Comparison of ENCODE assay signal across 19 cellular contexts in genomic region chr2:175001546-175001945, GRCh38. TPM values are rescaled to one million over a fixed set of nuclear protein-coding genes. Genes with fewer than 3 reads are reported as not detected.
DNase-seq lines count a peak whose midpoint lies in the region; TF ChIP-seq lines count a peak whose summit lies in the region.
"Had no signal": no experiment of that assay in that cellular context is flagged by ENCODE, and none has a peak within 500 bp of the region (broad histone marks: within the 10 kb centered on the region; RNA-seq: fewer than 3 reads in every experiment).

No MANE protein-coding gene starts in this region.

- no peak overlapping the region for H3K27ac Mint-ChIP-seq in neural crest cell (ENCODE audit: unreplicated experiment)
- H3K27ac Mint-ChIP-seq: CD8-positive, alpha-beta T cell had no signal

- no peak overlapping the region for H3K4me2 ChIP-seq in osteoblast (ENCODE audit: insufficient read depth, low read length)

- no peaks in the 10 kb centered on the region for H4K20me1 ChIP-seq in osteoblast (ENCODE audit: insufficient read depth, low read length)

- no peaks in the 10 kb centered on the region for H3K9me3 Mint-ChIP-seq in neural crest cell
- H3K9me3 Mint-ChIP-seq: CD8-positive, alpha-beta T cell had no signal

- H3K4me3 Mint-ChIP-seq in neural crest cell = peak overlapping the region; percentile 56
- H3K4me3 Mint-ChIP-seq: CD8-positive, alpha-beta T cell had no signal

- H3K36me3 ChIP-seq in osteoblast (ENCODE audit: insufficient read depth, low read length) = no peaks in the 10 kb centered on the region
- H3K36me3 ChIP-seq: SJSA1 had no signal

- peak overlapping the region; percentile 92 for H3K27ac ChIP-seq in VCaP
- no peak overlapping the region for H3K27ac ChIP-seq in osteoblast (ENCODE audit: low read depth, low read length)
- H3K27ac ChIP-seq: SJSA1 had no signal

- H3K4me3 ChIP-seq in osteoblast (ENCODE audit: insufficient read depth, low read length) = no peak overlapping the region
- H3K4me3 ChIP-seq: K562, SJSA1 had no signal

- peaks cover 47% of the 10 kb centered on the region for H3K27me3 ChIP-seq in osteoblast (ENCODE audit: insufficient read depth, low read length)

- H3K4me1 Mint-ChIP-seq in neural crest cell = peaks cover 69% of the 10 kb centered on the region

- H3K79me2 ChIP-seq in osteoblast (ENCODE audit: insufficient read depth, low read length) = no peaks in the 10 kb centered on the region

- no peaks in the 10 kb centered on the region for H3K9me3 ChIP-seq in osteoblast (ENCODE audit: low read depth, low read length)

- H3K36me3 Mint-ChIP-seq in neural crest cell (ENCODE audit: low read depth) = peaks cover 4% of the 10 kb centered on the region
- H3K36me3 Mint-ChIP-seq: CD8-positive, alpha-beta T cell had no signal

- H2AFZ ChIP-seq in osteoblast (ENCODE audit: low read length) = no peak overlapping the region

- TF ChIP-seq CTCF in VCaP (conservative IDR thresholded peaks at IDR 0.05) (no peak), neural crest cell (conservative IDR thresholded peaks at IDR 0.05) (no peak), osteoblast (IDR thresholded peaks at IDR 0.05; ENCODE audit: extremely low read depth, low read depth, low read length) (no peak)

- H3K27me3 Mint-ChIP-seq in neural crest cell (ENCODE audit: low read depth) = peaks cover 5% of the 10 kb centered on the region

- DNase-seq in NCI-H2196 (lab: John Stamatoyannopoulos, UW; ENCODE audit: unreplicated experiment) = peak; percentile 24
- DNase-seq in NCI-H2196 treated with DMSO at 0.1 percent for 48 hours (lab: John Stamatoyannopoulos, UW; ENCODE audit: unreplicated experiment) = no peak
- DNase-seq in NCI-H1105 treated with DMSO at 0.1 percent for 48 hours (lab: John Stamatoyannopoulos, UW) = peak; percentile 96
- no peak for DNase-seq in neural crest cell (ENCODE audit: low read depth, low spot score)
- no peak for DNase-seq in activated naive CD4-positive, alpha-beta T cell (lab: John Stamatoyannopoulos, UW)
- DNase-seq in C1 segment of cervical spinal cord (lab: John Stamatoyannopoulos, UW) = no peak
- no peak for DNase-seq in osteoblast (ENCODE audit: insufficient read length, low spot score, missing footprints)
- DNase-seq: 8988T; CD8-positive, alpha-beta T cell; GF-D8; MV-4-11; NCI-H187 treated with DMSO at 0.1 percent for 48 hours; NCI-H526 treated with DMSO at 0.1 percent for 48 hours; NK-92 treated with Interleukin-12 subunit alpha and Interleukin-12 subunit beta, amount 100 ng/mL, for 24 hours; OCI-M1; RPMI8226 had no signal

- H3K4me1 ChIP-seq in osteoblast (ENCODE audit: insufficient read depth, low read length) = peaks cover 3% of the 10 kb centered on the region

RNA-seq across cellular contexts. Expression of gene CHN1, which starts 3.6 kb away (rescaled TPM):
- total RNA-seq in neural crest cell (58.7 and 61.0 TPM in 2 replicates), osteoblast (33.7 and 54.5 TPM in 2 replicates)

Comparison
In these comparisons a context has a peak if more than half of its experiments do, and no peak if none do; other contexts are left out.
1. DNase-seq: peak in NCI-H2196 (single experiment) and NCI-H1105 treated with DMSO at 0.1 percent for 48 hours (single experiment); none in NCI-H2196 treated with DMSO at 0.1 percent for 48 hours (single experiment), neural crest cell (single experiment), activated naive CD4-positive, alpha-beta T cell (0 of 4), C1 segment of cervical spinal cord (0 of 14) and osteoblast (single experiment).